Comparison of ENCODE assay signal across 21 cellular contexts in genomic region chr9:126794441-126794840, GRCh38. TPM values are rescaled to one million over a fixed set of nuclear protein-coding genes. Genes with fewer than 3 reads are reported as not detected.
DNase-seq lines count a peak whose midpoint lies in the region; ATAC-seq and TF ChIP-seq lines count a peak whose summit lies in the region.
"Had no signal": no experiment of that assay in that cellular context is flagged by ENCODE, and none has a peak within 500 bp of the region (broad histone marks: within the 10 kb centered on the region; RNA-seq: fewer than 3 reads in every experiment).

No MANE protein-coding gene starts in this region.

- intact Hi-C loops in gastrocnemius medialis (cut with DNase I; ENCODE audit: low total_unique reads), result no loop called here

- in situ Hi-C loops in gastrocnemius medialis (cut with MboI; ENCODE audit: low sequenced_read_pairs in 4 of 4), result no loop called here

- no peaks in the 10 kb centered on the region for H3K36me3 ChIP-seq in gastrocnemius medialis
- H3K36me3 ChIP-seq: adrenal gland, thoracic aorta had no signal

- no peaks in the 10 kb centered on the region for H3K27me3 Mint-ChIP-seq in chondrocyte (ENCODE audit: low read depth)

- H3K27me3 ChIP-seq in gastrocnemius medialis, result no peaks in the 10 kb centered on the region
- H3K27me3 ChIP-seq: adrenal gland had no signal

- H3K4me3 ChIP-seq in gastrocnemius medialis, result no peak overlapping the region
- H3K4me3 ChIP-seq: adrenal gland, GM12878, thoracic aorta had no signal

- no peak for TF ChIP-seq POLR2A in gastrocnemius medialis (IDR thresholded peaks at IDR 0.05)

- no peak overlapping the region for H3K4me3 Mint-ChIP-seq in chondrocyte (ENCODE audit: unreplicated experiment)
- H3K4me3 Mint-ChIP-seq: activated CD8-positive, alpha-beta T cell treated with anti-CD3 and anti-CD28 coated beads for 36 hours; B cell; stimulated activated naive B cell treated with anti-CD40 and anti-IgM and Interleukin-4, amounts not matched to agents 10 μg/mL and 1 μg/mL and 100 μg/mL, for 72 hours had no signal

- peaks cover 16% of the 10 kb centered on the region for H3K4me1 Mint-ChIP-seq in chondrocyte (ENCODE audit: low read depth)
- H3K4me1 Mint-ChIP-seq: B cell; stimulated activated naive B cell treated with anti-CD40 and anti-IgM and Interleukin-4, amounts not matched to agents 10 μg/mL and 1 μg/mL and 100 μg/mL, for 72 hours had no signal

- no peak overlapping the region for H3K27ac ChIP-seq in gastrocnemius medialis
- H3K27ac ChIP-seq: adrenal gland, thoracic aorta had no signal

- H3K9me3 ChIP-seq in gastrocnemius medialis, result no peaks in the 10 kb centered on the region
- H3K9me3 ChIP-seq: adrenal gland, thoracic aorta had no signal

- ATAC-seq in left lobe of liver, result no peak
- ATAC-seq in HG03139 (IDR thresholded peaks at IDR 0.05; ENCODE audit: unreplicated experiment), result no peak
- no peak for ATAC-seq in gastrocnemius medialis
- ATAC-seq: activated CD4-positive, CD25-positive, alpha-beta regulatory T cell treated with anti-CD3 and anti-CD28 coated beads, Interleukin-2, amount 50 U/mL, for 24 hours; activated CD8-positive, alpha-beta T cell treated with anti-CD3 and anti-CD28 coated beads for 36 hours; GM12878; stimulated activated naive B cell treated with anti-CD40 and anti-IgM and Interleukin-4, amounts not matched to agents 10 μg/mL and 1 μg/mL and 100 μg/mL, for 72 hours had no signal

- no peaks in the 10 kb centered on the region for H3K36me3 Mint-ChIP-seq in chondrocyte (ENCODE audit: low read depth)

- no peaks in the 10 kb centered on the region for H3K9me3 Mint-ChIP-seq in chondrocyte (ENCODE audit: low read depth)
- H3K9me3 Mint-ChIP-seq: activated CD8-positive, alpha-beta T cell treated with anti-CD3 and anti-CD28 coated beads for 36 hours; stimulated activated naive B cell treated with anti-CD40 and anti-IgM and Interleukin-4, amounts not matched to agents 10 μg/mL and 1 μg/mL and 100 μg/mL, for 72 hours had no signal

- TF ChIP-seq CTCF in chondrocyte (IDR thresholded peaks at IDR 0.05) (no peak), gastrocnemius medialis (IDR thresholded peaks at IDR 0.05 in 4 of 5, conservative IDR thresholded peaks at IDR 0.05 in 1 of 5) (no peak)

- peaks cover 14 to 24% of the 10 kb centered on the region in 2 donors for H3K4me1 ChIP-seq in gastrocnemius medialis
- H3K4me1 ChIP-seq: adrenal gland had no signal

- DNase-seq in NOMO-1 (lab: John Stamatoyannopoulos, UW; ENCODE audit: unreplicated experiment in 2 of 2) (peak; percentile 33 to 46), NOMO-1 treated with dmso at 0.1 percent for 144 hours (lab: John Stamatoyannopoulos, UW; ENCODE audit: unreplicated experiment) (no peak), chondrocyte (ENCODE audit: low spot score) (peak; percentile 21), left lobe of liver (ENCODE audit: low spot score) (peak; percentile 28), gastrocnemius medialis (no peak), NCI-H187 treated with DMSO at 0.1 percent for 48 hours (lab: John Stamatoyannopoulos, UW) (no peak)
- DNase-seq in stimulated activated naive CD4-positive, alpha-beta T cell treated with Interleukin-2 at 50 U/mL for 16 hours (lab: John Stamatoyannopoulos, UW), result no peak
- DNase-seq: activated CD8-positive, alpha-beta T cell treated with anti-CD3 and anti-CD28 coated beads for 36 hours; activated T-cell treated with anti-CD3 and anti-CD28 coated beads, Interleukin-2, amount 50 U/mL, for 1 hour; adrenal gland; central memory CD4-positive, alpha-beta T cell; DMS79 treated with DMSO at 0.1 percent for 48 hours; Kasumi-1; NCI-H2081 treated with DMSO at 0.1 percent for 48 hours; NCI-H446 treated with DMSO at 0.1 percent for 48 hours; stimulated activated naive B cell treated with anti-CD40 and anti-IgM and Interleukin-4, amounts not matched to agents 10 μg/mL and 1 μg/mL and 100 μg/mL, for 72 hours had no signal

- H3K27ac Mint-ChIP-seq in chondrocyte (ENCODE audit: unreplicated experiment), result no peak overlapping the region
- H3K27ac Mint-ChIP-seq: activated CD8-positive, alpha-beta T cell treated with anti-CD3 and anti-CD28 coated beads for 36 hours; B cell; stimulated activated naive B cell treated with anti-CD40 and anti-IgM and Interleukin-4, amounts not matched to agents 10 μg/mL and 1 μg/mL and 100 μg/mL, for 72 hours had no signal

RNA-seq across cellular contexts. Expression of gene ZBTB43, which starts 10.4 kb away (rescaled TPM):
- total RNA-seq in chondrocyte, result 15.6 to 18.8 TPM (median 17.7 TPM) in 3 replicates
- total RNA-seq in left lobe of liver, result 8.2 TPM
- 10 to 100 TPM; 44.9 to 65.2 (median 60.0) TPM for total RNA-seq in gastrocnemius medialis

Comparison
In these comparisons a context has a peak if more than half of its experiments do, and no peak if none do; other contexts are left out.
1. DNase-seq: peak in NOMO-1 (2 of 2), chondrocyte (single experiment) and left lobe of liver (single experiment); none in NOMO-1 treated with dmso at 0.1 percent for 144 hours (single experiment), stimulated activated naive CD4-positive, alpha-beta T cell treated with Interleukin-2 at 50 U/mL for 16 hours (single experiment), gastrocnemius medialis (0 of 2) and NCI-H187 treated with DMSO at 0.1 percent for 48 hours (single experiment).